In genomic region chr1:36523850-36524249, GRCh38 we compare ENCODE assay signal across 18 cellular contexts. TPM values are rescaled to one million over a fixed set of nuclear protein-coding genes. Genes with fewer than 3 reads are reported as not detected.
DNase-seq lines count a peak whose midpoint lies in the region; ATAC-seq and TF ChIP-seq lines count a peak whose summit lies in the region.
"Had no signal": no experiment of that assay in that cellular context is flagged by ENCODE, and none has a peak within 500 bp of the region (broad histone marks: within the 10 kb centered on the region; RNA-seq: fewer than 3 reads in every experiment).

No MANE protein-coding gene starts in this region.

- no peaks in the 10 kb centered on the region for H3K36me3 ChIP-seq in NT2/D1 (ENCODE audit: insufficient read depth, insufficient read length, low read length)
- no peaks in the 10 kb centered on the region for H3K36me3 ChIP-seq in colonic mucosa
- H3K36me3 ChIP-seq in brain microvascular endothelial cell (replicated peaks), result no peaks in the 10 kb centered on the region
- H3K36me3 ChIP-seq: neutrophil, right lobe of liver, thoracic aorta had no signal

- peaks cover 15% of the 10 kb centered on the region for H3K4me1 Mint-ChIP-seq in activated CD8-positive, alpha-beta memory T cell treated with anti-CD3 and anti-CD28 coated beads, Interleukin-2, amount 10 ng/mL, durations not matched to agents 7 days and 5 days
- peaks cover 37% of the 10 kb centered on the region for H3K4me1 Mint-ChIP-seq in glutamatergic neuron (ENCODE audit: low read depth, unreplicated experiment)

- no peaks in the 10 kb centered on the region for H3K9me3 Mint-ChIP-seq in activated CD8-positive, alpha-beta memory T cell treated with anti-CD3 and anti-CD28 coated beads, Interleukin-2, amount 10 ng/mL, durations not matched to agents 7 days and 5 days (ENCODE audit: low read depth)
- H3K9me3 Mint-ChIP-seq in glutamatergic neuron (ENCODE audit: unreplicated experiment), result peaks cover 4% of the 10 kb centered on the region
- H3K9me3 Mint-ChIP-seq: activated T-helper 1 cell treated with anti-CD3 and anti-CD28 coated beads, Interleukin-12 subunit alpha, Interleukin-12 subunit beta, Interleukin-2, Interleukin-4 antibody, amounts not matched to agents 30 ng/mL and 10 ng/mL and 1 ng/mL, durations not matched to agents 14 hours and 24 hours and 36 hours had no signal

- H3K27me3 Mint-ChIP-seq in activated CD8-positive, alpha-beta memory T cell treated with anti-CD3 and anti-CD28 coated beads, Interleukin-2, amount 10 ng/mL, durations not matched to agents 7 days and 5 days, result no peaks in the 10 kb centered on the region
- H3K27me3 Mint-ChIP-seq in glutamatergic neuron (ENCODE audit: unreplicated experiment), result peaks cover 6% of the 10 kb centered on the region

- peak; percentile 49 for DNase-seq in activated CD8-positive, alpha-beta memory T cell treated with anti-CD3 and anti-CD28 coated beads, Interleukin-2, amount 10 ng/mL, durations not matched to agents 7 days and 5 days
- no peak for DNase-seq in activated CD8-positive, alpha-beta memory T cell treated with anti-CD3 and anti-CD28 coated beads for 24 hours
- DNase-seq in NT2/D1 (ENCODE audit: low read depth, low spot score) (peak; percentile 73), glutamatergic neuron (no peak), colonic mucosa (no peak), brain microvascular endothelial cell (no peak)
- DNase-seq in stimulated activated CD4-positive, alpha-beta T cell treated with anti-CD3 and anti-CD28 coated beads, TNF-alpha, amount 100 ng/mL, for 24 hours (ENCODE audit: low read depth in 3 of 3), result peak in 2 of 3 experiments; percentile 8 to 23
- DNase-seq: KG1, kidney, NCI-H1105 treated with DMSO at 0.1 percent for 48 hours, NCI-H345 had no signal

- H3K27me3 ChIP-seq in NT2/D1 (ENCODE audit: insufficient read depth, insufficient read length) (peaks cover 9% of the 10 kb centered on the region), colonic mucosa (no peaks in the 10 kb centered on the region), brain microvascular endothelial cell (replicated peaks) (no peaks in the 10 kb centered on the region)
- H3K27me3 ChIP-seq: neutrophil, right lobe of liver had no signal

- CTCF ChIA-PET in activated CD8-positive, alpha-beta memory T cell treated with anti-CD3 and anti-CD28 coated beads, Interleukin-2, amount 10 ng/mL, durations not matched to agents 7 days and 5 days (lab: Charles Lee), result no interaction called here

- H3K27ac ChIP-seq in colonic mucosa (no peak overlapping the region), brain microvascular endothelial cell (no peak overlapping the region)
- H3K27ac ChIP-seq: neutrophil, right lobe of liver, thoracic aorta had no signal

- no peak for TF ChIP-seq CTCF in glutamatergic neuron (IDR thresholded peaks at IDR 0.05; ENCODE audit: partially characterized antibody, unreplicated experiment)
- no peak for TF ChIP-seq CTCF in colonic mucosa (IDR thresholded peaks at IDR 0.05)
- no peak for TF ChIP-seq CTCF in brain microvascular endothelial cell (IDR thresholded peaks at IDR 0.05; ENCODE audit: low read depth, low read length, missing control alignments)

- H3K4me3 ChIP-seq in NT2/D1 (ENCODE audit: insufficient read length, low read depth) (no peak overlapping the region), colonic mucosa (no peak overlapping the region), brain microvascular endothelial cell (ENCODE audit: low read depth, low read length) (no peak overlapping the region)
- H3K4me3 ChIP-seq: right lobe of liver, thoracic aorta had no signal

- peak overlapping the region; percentile 33 for H3K4me3 Mint-ChIP-seq in activated CD8-positive, alpha-beta memory T cell treated with anti-CD3 and anti-CD28 coated beads, Interleukin-2, amount 10 ng/mL, durations not matched to agents 7 days and 5 days
- no peak overlapping the region for H3K4me3 Mint-ChIP-seq in glutamatergic neuron (ENCODE audit: unreplicated experiment)
- H3K4me3 Mint-ChIP-seq: activated T-helper 1 cell treated with anti-CD3 and anti-CD28 coated beads, Interleukin-12 subunit alpha, Interleukin-12 subunit beta, Interleukin-2, Interleukin-4 antibody, amounts not matched to agents 30 ng/mL and 10 ng/mL and 1 ng/mL, durations not matched to agents 14 hours and 24 hours and 36 hours had no signal

- intact Hi-C loops in colonic mucosa (cut with DNase I), result no loop called here

- no peaks in the 10 kb centered on the region for H3K9me3 ChIP-seq in NT2/D1 (ENCODE audit: insufficient read depth, low read length)
- H3K9me3 ChIP-seq in colonic mucosa, result no peaks in the 10 kb centered on the region
- H3K9me3 ChIP-seq: neutrophil, right lobe of liver, thoracic aorta had no signal

- H3K9ac ChIP-seq in NT2/D1 (ENCODE audit: insufficient read length, low read depth) (no peak overlapping the region), colonic mucosa (ENCODE audit: low read depth in 2 of 2, low read length in 2 of 2) (no peak overlapping the region)

- no peaks in the 10 kb centered on the region for H3K36me3 Mint-ChIP-seq in activated CD8-positive, alpha-beta memory T cell treated with anti-CD3 and anti-CD28 coated beads, Interleukin-2, amount 10 ng/mL, durations not matched to agents 7 days and 5 days
- no peaks in the 10 kb centered on the region for H3K36me3 Mint-ChIP-seq in glutamatergic neuron (ENCODE audit: unreplicated experiment)

- in situ Hi-C loops in brain microvascular endothelial cell (cut with HindIII; ENCODE audit: low pct_ligation_motif_present, low sequenced_read_pairs), result no loop called here

- peak; percentile 60 for ATAC-seq in activated CD8-positive, alpha-beta memory T cell treated with anti-CD3 and anti-CD28 coated beads, Interleukin-2, amount 10 ng/mL, durations not matched to agents 7 days and 5 days
- ATAC-seq in GM21447 (IDR thresholded peaks at IDR 0.05; ENCODE audit: unreplicated experiment), result no peak
- ATAC-seq: esophagus mucosa, right lobe of liver, SK-N-SH treated with all-trans-retinoic acid at 6 μM for 48 hours had no signal

- peak overlapping the region; percentile 54 for H3K27ac Mint-ChIP-seq in activated CD8-positive, alpha-beta memory T cell treated with anti-CD3 and anti-CD28 coated beads, Interleukin-2, amount 10 ng/mL, durations not matched to agents 7 days and 5 days
- peak overlapping the region; percentile 34 for H3K27ac Mint-ChIP-seq in glutamatergic neuron (ENCODE audit: unreplicated experiment)
- H3K27ac Mint-ChIP-seq: activated T-helper 1 cell treated with anti-CD3 and anti-CD28 coated beads, Interleukin-12 subunit alpha, Interleukin-12 subunit beta, Interleukin-2, Interleukin-4 antibody, amounts not matched to agents 30 ng/mL and 10 ng/mL and 1 ng/mL, durations not matched to agents 14 hours and 24 hours and 36 hours had no signal

- H3K4me1 ChIP-seq in NT2/D1 (ENCODE audit: insufficient read depth, insufficient read length), result peaks cover 13% of the 10 kb centered on the region
- H3K4me1 ChIP-seq in colonic mucosa, result no peaks in the 10 kb centered on the region
- H3K4me1 ChIP-seq: right lobe of liver had no signal

RNA-seq across cellular contexts. Expression of gene CSF3R, which starts 41.1 kb away (rescaled TPM):
- total RNA-seq in activated CD8-positive, alpha-beta memory T cell treated with anti-CD3 and anti-CD28 coated beads, Interleukin-2, amount 10 ng/mL, durations not matched to agents 7 days and 5 days, result not detected
- total RNA-seq in glutamatergic neuron (ENCODE audit: unreplicated experiment), result not detected
- 1 to 10 TPM; 1.1 to 3.8 TPM for total RNA-seq in colonic mucosa

RNA-seq across cellular contexts. Expression of gene MRPS15, which starts 59.7 kb away (rescaled TPM):
- 100 to 1,000 TPM; 112 to 115 TPM for total RNA-seq in activated CD8-positive, alpha-beta memory T cell treated with anti-CD3 and anti-CD28 coated beads, Interleukin-2, amount 10 ng/mL, durations not matched to agents 7 days and 5 days
- total RNA-seq in glutamatergic neuron (ENCODE audit: unreplicated experiment) (65.4 TPM), colonic mucosa (100 to 1,000 TPM in 1 of 2 donors, 10 to 100 TPM in 1; 57.9 to 106 TPM)

Comparison
In these comparisons a context has a peak if more than half of its experiments do, and no peak if none do; other contexts are left out.
1. DNase-seq: peak in activated CD8-positive, alpha-beta memory T cell treated with anti-CD3 and anti-CD28 coated beads, Interleukin-2, amount 10 ng/mL, durations not matched to agents 7 days and 5 days (single experiment), NT2/D1 (single experiment) and stimulated activated CD4-positive, alpha-beta T cell treated with anti-CD3 and anti-CD28 coated beads, TNF-alpha, amount 100 ng/mL, for 24 hours (2 of 3); none in activated CD8-positive, alpha-beta memory T cell treated with anti-CD3 and anti-CD28 coated beads for 24 hours (single experiment), glutamatergic neuron (single experiment), colonic mucosa (single experiment) and brain microvascular endothelial cell (single experiment).